29 cellular contexts compared by ENCODE assay signal in genomic region chr7:79272938-79273337, GRCh38.
"Had no signal": no experiment of that assay in that cellular context is flagged by ENCODE, and none has a peak within 500 bp of the region (broad histone marks: within the 10 kb centered on the region; RNA-seq: fewer than 3 reads in every experiment).

No MANE protein-coding gene starts in this region.

- H3K27me3 ChIP-seq: body of pancreas, dorsolateral prefrontal cortex, esophagus muscularis mucosa, pancreas, right atrium auricular region, spleen, upper lobe of left lung had no signal

- H3K9me3 Mint-ChIP-seq: activated CD4-positive, alpha-beta T cell treated with anti-CD3 and anti-CD28 coated beads, Interleukin-2, amount 10 ng/mL, durations not matched to agents 7 days and 5 days; activated naive CD4-positive, alpha-beta T cell treated with anti-CD3 and anti-CD28 coated beads, Interleukin-2, amount 50 U/mL, for 24 hours had no signal

- H3K4me3 Mint-ChIP-seq: activated CD4-positive, alpha-beta T cell treated with anti-CD3 and anti-CD28 coated beads, Interleukin-2, amount 10 ng/mL, durations not matched to agents 7 days and 5 days; activated CD8-positive, alpha-beta T cell treated with anti-CD3 and anti-CD28 coated beads, Interleukin-2, amount 10 ng/mL, durations not matched to agents 7 days and 5 days; activated naive CD4-positive, alpha-beta T cell treated with anti-CD3 and anti-CD28 coated beads, Interleukin-2, amount 50 U/mL, for 24 hours; effector memory CD8-positive, alpha-beta T cell; nephron progenitor cell; T-cell had no signal

- H3K27ac Mint-ChIP-seq: activated CD4-positive, alpha-beta T cell treated with anti-CD3 and anti-CD28 coated beads, Interleukin-2, amount 10 ng/mL, durations not matched to agents 7 days and 5 days; activated CD8-positive, alpha-beta T cell treated with anti-CD3 and anti-CD28 coated beads, Interleukin-2, amount 10 ng/mL, durations not matched to agents 7 days and 5 days; activated naive CD4-positive, alpha-beta T cell treated with anti-CD3 and anti-CD28 coated beads, Interleukin-2, amount 50 U/mL, for 24 hours; effector memory CD8-positive, alpha-beta T cell; nephron progenitor cell; T-cell had no signal

- H3K36me3 Mint-ChIP-seq: activated naive CD4-positive, alpha-beta T cell treated with anti-CD3 and anti-CD28 coated beads, Interleukin-2, amount 50 U/mL, for 24 hours; T-cell had no signal

- FAIRE-seq: colon, pancreas, TTC549 had no signal

- DNase-seq: activated CD4-positive, alpha-beta T cell treated with anti-CD3 and anti-CD28 coated beads, Interleukin-2, amount 10 ng/mL, durations not matched to agents 7 days and 5 days; activated CD4-positive, CD25-positive, alpha-beta regulatory T cell treated with anti-CD3 and anti-CD28 coated beads, Interleukin-2, amount 50 U/mL, for 72 hours; activated CD8-positive, alpha-beta T cell treated with anti-CD3 and anti-CD28 coated beads, Interleukin-2, amount 10 ng/mL, durations not matched to agents 7 days and 5 days; activated gamma-delta T cell treated with Interleukin-2 at 50 U/mL for 16 hours; activated T-cell treated with anti-CD3 and anti-CD28 coated beads, Interleukin-2, amount 50 U/mL, for 1 hour; body of pancreas; central memory CD4-positive, alpha-beta T cell; dorsolateral prefrontal cortex; effector memory CD8-positive, alpha-beta T cell; foreskin fibroblast; lower lobe of right lung; mesendoderm; mucosa of descending colon; nephron progenitor cell; pancreas; psoas muscle; spleen; stimulated activated CD4-positive, alpha-beta T cell treated with anti-CD3 and anti-CD28 coated beads, Interleukin-4, amount 100 ng/mL, for 24 hours; stimulated activated naive CD4-positive, alpha-beta T cell treated with Interleukin-2 at 50 U/mL for 16 hours; T-cell; upper lobe of left lung; WERI-Rb-1 had no signal

- H3K9me3 ChIP-seq: body of pancreas, esophagus muscularis mucosa, lower lobe of right lung, mucosa of descending colon, pancreas, psoas muscle, right atrium auricular region, spleen, thoracic aorta, upper lobe of left lung had no signal

- ATAC-seq: activated CD8-positive, alpha-beta T cell treated with anti-CD3 and anti-CD28 coated beads, Interleukin-2, amount 10 ng/mL, durations not matched to agents 7 days and 5 days; body of pancreas; effector memory CD8-positive, alpha-beta T cell; left lobe of liver; lower lobe of right lung; mucosa of descending colon; pancreas; psoas muscle; T-cell had no signal

- H3K4me1 Mint-ChIP-seq: activated CD4-positive, alpha-beta T cell treated with anti-CD3 and anti-CD28 coated beads, Interleukin-2, amount 10 ng/mL, durations not matched to agents 7 days and 5 days; activated naive CD4-positive, alpha-beta T cell treated with anti-CD3 and anti-CD28 coated beads, Interleukin-2, amount 50 U/mL, for 24 hours; T-cell had no signal

- H3K4me3 ChIP-seq: body of pancreas, dorsolateral prefrontal cortex, esophagus muscularis mucosa, lower lobe of right lung, mucosa of descending colon, pancreas, psoas muscle, right atrium auricular region, spleen, thoracic aorta, upper lobe of left lung had no signal

- H3K36me3 ChIP-seq: esophagus muscularis mucosa, lower lobe of right lung, pancreas, right atrium auricular region, spleen, thoracic aorta, upper lobe of left lung, WERI-Rb-1 had no signal

- H3K27ac ChIP-seq: body of pancreas, dorsolateral prefrontal cortex, esophagus muscularis mucosa, lower lobe of right lung, pancreas, psoas muscle, right atrium auricular region, spleen, thoracic aorta, upper lobe of left lung, WERI-Rb-1 had no signal

- H3K27me3 Mint-ChIP-seq: activated CD4-positive, alpha-beta T cell treated with anti-CD3 and anti-CD28 coated beads, Interleukin-2, amount 10 ng/mL, durations not matched to agents 7 days and 5 days; activated naive CD4-positive, alpha-beta T cell treated with anti-CD3 and anti-CD28 coated beads, Interleukin-2, amount 50 U/mL, for 24 hours; effector memory CD8-positive, alpha-beta T cell had no signal
